13 cellular contexts compared by ENCODE assay signal in the genomic region with DNA sequence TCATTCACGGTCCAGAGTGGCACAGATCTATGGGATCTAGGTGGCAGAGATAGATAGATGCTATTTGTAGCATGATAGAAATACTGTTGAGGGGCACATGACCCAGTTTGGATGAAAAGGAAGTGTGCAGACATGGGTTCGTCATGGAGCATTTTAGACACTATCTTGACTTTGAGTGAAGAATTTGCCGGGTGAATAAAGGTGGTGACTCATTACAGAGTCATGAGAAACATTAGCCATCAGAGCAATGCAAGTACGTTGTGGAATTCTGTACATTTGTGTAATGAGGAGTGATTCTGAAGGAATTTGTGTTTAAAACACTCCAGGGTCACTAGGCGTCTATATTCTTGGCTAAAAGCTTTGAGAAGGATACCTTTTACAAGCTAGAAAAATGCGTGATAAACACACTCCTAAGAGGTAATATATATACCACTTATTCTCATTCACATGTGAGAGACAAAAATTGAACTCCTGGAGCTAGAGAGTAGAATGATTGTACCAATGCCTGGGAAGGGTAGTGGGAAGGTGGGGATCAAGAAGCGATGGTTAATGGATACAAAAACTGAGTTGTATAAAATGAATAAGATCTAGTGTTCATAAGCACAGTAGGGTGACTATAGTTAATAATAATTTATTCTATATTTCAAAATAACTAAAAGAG.
DNase-seq lines count a peak whose midpoint lies in the region; ATAC-seq and TF ChIP-seq lines count a peak whose summit lies in the region.
"Had no signal": no experiment of that assay in that cellular context is flagged by ENCODE, and none has a peak within 500 bp of the region (broad histone marks: within the 10 kb centered on the region; RNA-seq: fewer than 3 reads in every experiment).

No MANE protein-coding gene starts in this region.

- ATAC-seq in stimulated activated naive CD8-positive, alpha-beta T cell treated with anti-CD3 and anti-CD28 coated beads, Interleukin-15, amount 100 ng/mL, for 72 hours = no peak

- H3K9me3 Mint-ChIP-seq in nephron progenitor cell = no peaks in the 10 kb centered on the region
- peaks cover 0 to 5% of the 10 kb centered on the region in 2 donors for H3K9me3 Mint-ChIP-seq in stimulated activated naive CD8-positive, alpha-beta T cell treated with anti-CD3 and anti-CD28 coated beads, Interleukin-15, amount 100 ng/mL, for 72 hours
- H3K9me3 Mint-ChIP-seq: H9 had no signal

- no peaks in the 10 kb centered on the region for H3K27me3 ChIP-seq in AG04450 (ENCODE audit: control insufficient read depth, insufficient read depth, low read length)
- H3K27me3 ChIP-seq: BLaER1 treated with 17β-estradiol and CSF1 and Interleukin-3, amounts not matched to agents 10 nM and 100 nM had no signal

- H3K9me3 ChIP-seq in AG04450 (ENCODE audit: control insufficient read depth, insufficient read depth, low read length) = no peaks in the 10 kb centered on the region
- H3K9me3 ChIP-seq: BLaER1 treated with 17β-estradiol and CSF1 and Interleukin-3, amounts not matched to agents 10 nM and 100 nM had no signal

- H3K36me3 Mint-ChIP-seq in nephron progenitor cell (ENCODE audit: low read depth) = no peaks in the 10 kb centered on the region

- no peak for TF ChIP-seq CTCF in AG04450 (IDR thresholded peaks at IDR 0.05; ENCODE audit: low read depth, low read length)
- no peak for TF ChIP-seq CTCF in nephron progenitor cell (IDR thresholded peaks at IDR 0.05)

- no peaks in the 10 kb centered on the region for H3K4me1 Mint-ChIP-seq in nephron progenitor cell
- H3K4me1 Mint-ChIP-seq in stimulated activated naive CD8-positive, alpha-beta T cell treated with anti-CD3 and anti-CD28 coated beads, Interleukin-15, amount 100 ng/mL, for 72 hours = no peaks in the 10 kb centered on the region
- H3K4me1 Mint-ChIP-seq: H9, neural crest cell had no signal

- CTCF ChIA-PET in AG04450 (lab: Charles Lee) = no interaction called here

- no peak overlapping the region for H3K4me3 ChIP-seq in AG04450 (ENCODE audit: low read depth, low read length)
- H3K4me3 ChIP-seq: BLaER1 treated with 17β-estradiol and CSF1 and Interleukin-3, amounts not matched to agents 10 nM and 100 nM had no signal

- POLR2A ChIA-PET in AG04450 (lab: Yijun Ruan, JAX) = interaction anchor here (1.1 kb wide), 1 partner anchor 332 kb away, joined by 3 read pairs; no protein-coding TSS in a partner anchor

- H3K27ac ChIP-seq in AG04450 (ENCODE audit: low read depth, low read length) = peak overlapping the region; percentile 69
- H3K27ac ChIP-seq: BLaER1 treated with 17β-estradiol and CSF1 and Interleukin-3, amounts not matched to agents 10 nM and 100 nM had no signal

- peak; percentile 83 for DNase-seq in AG04450 (ENCODE audit: low read depth, low spot score)
- peak; percentile 92 for DNase-seq in HT1080 (ENCODE audit: low read depth)
- DNase-seq in astrocyte of the hippocampus (ENCODE audit: low read depth, low spot score) = peak; percentile 87
- peak; percentile 68 for DNase-seq in islet precursor cell
- no peak for DNase-seq in cerebellar cortex (ENCODE audit: low spot score)
- no peak for DNase-seq in nephron progenitor cell
- no peak for DNase-seq in GM19238 (ENCODE audit: insufficient read length, low spot score)
- DNase-seq in stimulated activated naive CD8-positive, alpha-beta T cell treated with anti-CD3 and anti-CD28 coated beads, Interleukin-15, amount 100 ng/mL, for 72 hours = no peak
- DNase-seq: activated naive CD4-positive, alpha-beta T cell treated with anti-CD3 and anti-CD28 coated beads for 36 hours; H9; NCI-H69 had no signal

- H3K27me3 Mint-ChIP-seq in nephron progenitor cell (ENCODE audit: low read depth, poor library complexity) = no peaks in the 10 kb centered on the region
- no peaks in the 10 kb centered on the region for H3K27me3 Mint-ChIP-seq in stimulated activated naive CD8-positive, alpha-beta T cell treated with anti-CD3 and anti-CD28 coated beads, Interleukin-15, amount 100 ng/mL, for 72 hours

- H3K4me3 Mint-ChIP-seq in nephron progenitor cell = no peak overlapping the region
- H3K4me3 Mint-ChIP-seq in stimulated activated naive CD8-positive, alpha-beta T cell treated with anti-CD3 and anti-CD28 coated beads, Interleukin-15, amount 100 ng/mL, for 72 hours = no peak overlapping the region
- H3K4me3 Mint-ChIP-seq: activated naive CD4-positive, alpha-beta T cell treated with anti-CD3 and anti-CD28 coated beads for 36 hours; H9; neural crest cell had no signal

- no peak overlapping the region for H3K27ac Mint-ChIP-seq in nephron progenitor cell
- no peak overlapping the region for H3K27ac Mint-ChIP-seq in stimulated activated naive CD8-positive, alpha-beta T cell treated with anti-CD3 and anti-CD28 coated beads, Interleukin-15, amount 100 ng/mL, for 72 hours
- H3K27ac Mint-ChIP-seq: activated naive CD4-positive, alpha-beta T cell treated with anti-CD3 and anti-CD28 coated beads for 36 hours; H9 had no signal

Comparison
In these comparisons a context has a peak if more than half of its experiments do, and no peak if none do; other contexts are left out.
1. DNase-seq: peak in AG04450 (single experiment), HT1080 (single experiment), astrocyte of the hippocampus (single experiment) and islet precursor cell (single experiment); none in cerebellar cortex (single experiment), nephron progenitor cell (single experiment), GM19238 (single experiment) and stimulated activated naive CD8-positive, alpha-beta T cell treated with anti-CD3 and anti-CD28 coated beads, Interleukin-15, amount 100 ng/mL, for 72 hours (0 of 2).